22 cellular contexts compared by ENCODE assay signal in genomic region chr1:173646656-173647055, GRCh38. TPM values are rescaled to one million over a fixed set of nuclear protein-coding genes. Genes with fewer than 3 reads are reported as not detected.
DNase-seq lines count a peak whose midpoint lies in the region; ATAC-seq and TF ChIP-seq lines count a peak whose summit lies in the region.
"Had no signal": no experiment of that assay in that cellular context is flagged by ENCODE, and none has a peak within 500 bp of the region (broad histone marks: within the 10 kb centered on the region; RNA-seq: fewer than 3 reads in every experiment).

No MANE protein-coding gene starts in this region.

- H3K27me3 Mint-ChIP-seq in Calu3 (ENCODE audit: unreplicated experiment) (no peaks in the 10 kb centered on the region), glutamatergic neuron (ENCODE audit: unreplicated experiment) (no peaks in the 10 kb centered on the region)
- H3K27me3 Mint-ChIP-seq: CD4-positive, alpha-beta T cell had no signal

- ATAC-seq in GM19035 (IDR thresholded peaks at IDR 0.05; ENCODE audit: unreplicated experiment): no peak
- ATAC-seq: A549, GM23338 had no signal

- H3K4me1 Mint-ChIP-seq in Calu3 (ENCODE audit: low read depth, unreplicated experiment): no peaks in the 10 kb centered on the region
- no peaks in the 10 kb centered on the region for H3K4me1 Mint-ChIP-seq in glutamatergic neuron (ENCODE audit: low read depth, unreplicated experiment)
- H3K4me1 Mint-ChIP-seq: GM23338 had no signal

- H3K36me3 Mint-ChIP-seq in Calu3 (ENCODE audit: insufficient read depth, unreplicated experiment): no peaks in the 10 kb centered on the region
- H3K36me3 Mint-ChIP-seq in glutamatergic neuron (ENCODE audit: unreplicated experiment): no peaks in the 10 kb centered on the region

- peaks cover 1% of the 10 kb centered on the region for H3K9me3 Mint-ChIP-seq in Calu3 (ENCODE audit: low read depth, unreplicated experiment)
- H3K9me3 Mint-ChIP-seq in glutamatergic neuron (ENCODE audit: unreplicated experiment): peaks cover 1% of the 10 kb centered on the region
- H3K9me3 Mint-ChIP-seq: CD4-positive, alpha-beta T cell had no signal

- intact Hi-C loops in mammary epithelial cell (cut with micrococcal nuclease) (no loop called here), breast epithelium (cut with DNase I; ENCODE audit: low total_unique reads) (no loop called here), Calu3 (cut with micrococcal nuclease; ENCODE audit: unreplicated experiment) (no loop called here)

- H3K4me2 ChIP-seq in mammary epithelial cell (ENCODE audit: insufficient read depth, low read depth, low read length) (no peak overlapping the region), smooth muscle cell (peak overlapping the region; percentile 31)
- H3K4me2 ChIP-seq: A549, GM23338 had no signal

- CTCF ChIA-PET in mammary epithelial cell (lab: Charles Lee; ENCODE audit: low non-redundant PET) (no interaction called here), Calu3 (lab: Charles Lee) (interaction anchor here (0.6 kb wide), 1 partner anchor 447 kb away, joined by 3 read pairs; no protein-coding TSS in a partner anchor)

- H2AFZ ChIP-seq in mammary epithelial cell (ENCODE audit: low read depth, low read length): peak overlapping the region; percentile 60
- H2AFZ ChIP-seq in smooth muscle cell (ENCODE audit: low read depth): no peak overlapping the region
- H2AFZ ChIP-seq: GM23338 had no signal

- DNase-seq in mammary epithelial cell (no peak), breast epithelium (ENCODE audit: low spot score in 2 of 2) (no peak), epithelial cell of prostate (ENCODE audit: low read depth, low spot score) (no peak), smooth muscle cell (lab: John Stamatoyannopoulos, UW; ENCODE audit: unreplicated experiment) (no peak), Calu3 (no peak), glutamatergic neuron (no peak)
- DNase-seq: AML-193; Caco-2; CD4-positive, alpha-beta T cell; DMS153; DMS79; GDM1; HCEC 1CT; IMR-90 had no signal

- H3K9me3 ChIP-seq in mammary epithelial cell (replicated peaks; ENCODE audit: insufficient read depth, low read length) (peaks cover 8% of the 10 kb centered on the region), breast epithelium (no peaks in the 10 kb centered on the region), smooth muscle cell (replicated peaks; ENCODE audit: low read depth) (no peaks in the 10 kb centered on the region)
- H3K9me3 ChIP-seq: A549 had no signal

- TF ChIP-seq CTCF in mammary epithelial cell (conservative IDR thresholded peaks at IDR 0.05 in 1 of 2, IDR thresholded peaks at IDR 0.05 in 1 of 2; ENCODE audit: extremely low read depth in 1 of 2, insufficient read depth in 1 of 2, low read depth in 1 of 2, low read length in 2 of 2) (no peak), breast epithelium (IDR thresholded peaks at IDR 0.05) (no peak), smooth muscle cell (IDR thresholded peaks at IDR 0.05; ENCODE audit: borderline replicate concordance, insufficient read depth, poor library complexity, severe bottlenecking) (no peak), Calu3 (IDR thresholded peaks at IDR 0.05; ENCODE audit: unreplicated experiment) (no peak), glutamatergic neuron (IDR thresholded peaks at IDR 0.05; ENCODE audit: partially characterized antibody, unreplicated experiment) (no peak)

- H3K27me3 ChIP-seq in mammary epithelial cell (ENCODE audit: insufficient read depth, low read length) (no peaks in the 10 kb centered on the region), breast epithelium (no peaks in the 10 kb centered on the region), smooth muscle cell (ENCODE audit: low read depth) (no peaks in the 10 kb centered on the region)

- dilution Hi-C loops in mammary epithelial cell (cut with HindIII; ENCODE audit: low sequenced_read_pairs): no loop called here

- WGBS in mammary epithelial cell (ENCODE audit: low coverage, missing lambda C conversion rate): 68% methylated on average over 3 of the region's 3 CpGs
- 57% methylated on average over 3 of the region's 3 CpGs for WGBS in smooth muscle cell (ENCODE audit: low lambda C conversion rate)

- H3K9ac ChIP-seq in mammary epithelial cell (ENCODE audit: insufficient read depth, low read length) (no peak overlapping the region), smooth muscle cell (ENCODE audit: low read depth) (no peak overlapping the region)

- in situ Hi-C loops in mammary epithelial cell (cut with MboI; ENCODE audit: low sequenced_read_pairs in 2 of 2): no loop called here

- H3F3A ChIP-seq in smooth muscle cell (ENCODE audit: low read depth): no peaks in the 10 kb centered on the region

- H3K79me2 ChIP-seq in mammary epithelial cell (ENCODE audit: insufficient read depth, low read length): no peaks in the 10 kb centered on the region
- peaks cover 88% of the 10 kb centered on the region for H3K79me2 ChIP-seq in smooth muscle cell (ENCODE audit: low read depth)

- no peak overlapping the region for H3K4me3 ChIP-seq in mammary epithelial cell (replicated peaks in 1 of 3; ENCODE audit: insufficient read depth in 1 of 3, low read depth in 2 of 3, low read length in 3 of 3)
- no peak overlapping the region for H3K4me3 ChIP-seq in breast epithelium
- H3K4me3 ChIP-seq in smooth muscle cell: no peak overlapping the region
- H3K4me3 ChIP-seq: A549, GM23338 had no signal

- BruUV-seq in mammary epithelial cell (replicated peaks; lab: Mats Ljungman, UMichigan) (no TSS peak), Calu3 (replicated peaks; lab: Mats Ljungman, UMichigan) (no TSS peak)

- TF ChIP-seq POLR2A in breast epithelium (IDR thresholded peaks at IDR 0.05): no peak

- H3K4me3 Mint-ChIP-seq in Calu3 (ENCODE audit: low read depth, unreplicated experiment): no peak overlapping the region
- H3K4me3 Mint-ChIP-seq in glutamatergic neuron (ENCODE audit: unreplicated experiment): no peak overlapping the region
- H3K4me3 Mint-ChIP-seq: CD4-positive, alpha-beta T cell; GM23338 had no signal

- H3K36me3 ChIP-seq in mammary epithelial cell (ENCODE audit: insufficient read depth, low read length) (no peaks in the 10 kb centered on the region), breast epithelium (no peaks in the 10 kb centered on the region), smooth muscle cell (ENCODE audit: low read depth) (no peaks in the 10 kb centered on the region)

- H3K4me1 ChIP-seq in mammary epithelial cell (ENCODE audit: insufficient read depth, low read length) (no peaks in the 10 kb centered on the region), breast epithelium (no peaks in the 10 kb centered on the region), smooth muscle cell (ENCODE audit: low read depth) (peaks cover 31% of the 10 kb centered on the region)
- H3K4me1 ChIP-seq: Caco-2 had no signal

- H4K20me1 ChIP-seq in mammary epithelial cell (ENCODE audit: insufficient read depth, low read length): no peaks in the 10 kb centered on the region
- peaks cover 64% of the 10 kb centered on the region for H4K20me1 ChIP-seq in smooth muscle cell (ENCODE audit: low read depth)

- H3K27ac ChIP-seq in mammary epithelial cell (ENCODE audit: insufficient read depth, low read depth, low read length) (no peak overlapping the region), breast epithelium (no peak overlapping the region), epithelial cell of prostate (peak overlapping the region; percentile 66), smooth muscle cell (ENCODE audit: low read depth) (peak overlapping the region; percentile 29)
- H3K27ac ChIP-seq: 22Rv1, A549, C4-2B, HL-60 had no signal

- H3K27ac Mint-ChIP-seq in Calu3 (ENCODE audit: unreplicated experiment): no peak overlapping the region
- H3K27ac Mint-ChIP-seq in glutamatergic neuron (ENCODE audit: unreplicated experiment): no peak overlapping the region
- H3K27ac Mint-ChIP-seq: CD4-positive, alpha-beta T cell; GM23338 had no signal

RNA-seq across cellular contexts. Expression of gene TEX50, which starts 11.5 kb away (rescaled TPM):
- total RNA-seq in mammary epithelial cell (not detected), breast epithelium (not detected), smooth muscle cell (0.49 TPM in 1 of 2 replicates, not detected in the other), Calu3 (2022) (not detected in 2 replicates), glutamatergic neuron (ENCODE audit: unreplicated experiment) (not detected)
- polyA plus RNA-seq in mammary epithelial cell (not detected), smooth muscle cell (not detected in 2 replicates)
- polyA minus RNA-seq in mammary epithelial cell: not detected
- total RNA-seq: Caco-2; CD4-positive, alpha-beta T cell; Daoy; GM23338; IMR-90 had no signal
- polyA plus RNA-seq: A549, BJ, GM23338, IMR-90 had no signal

RNA-seq across cellular contexts. Expression of gene ANKRD45, which starts 23.0 kb away (rescaled TPM):
- total RNA-seq in mammary epithelial cell (1 to 10 TPM in 1 of 2 donors, under 1 TPM in 1; 0.28 to 1.7 TPM), breast epithelium (under 1 TPM in 2 of 3 donors, not detected in 1; 0.29 to 0.33 TPM), smooth muscle cell (0.72 TPM in 1 of 2 replicates, not detected in the other), Calu3 (2022) (not detected in 2 replicates), glutamatergic neuron (ENCODE audit: unreplicated experiment) (4.7 TPM)
- polyA plus RNA-seq in mammary epithelial cell (not detected), smooth muscle cell (1.8 and 5.3 TPM in 2 replicates)
- not detected for polyA minus RNA-seq in mammary epithelial cell
- total RNA-seq: Caco-2; CD4-positive, alpha-beta T cell had no signal
- polyA plus RNA-seq: BJ, IMR-90 had no signal

RNA-seq across cellular contexts. Expression of gene SLC9C2, which starts 43.8 kb away (rescaled TPM):
- total RNA-seq in mammary epithelial cell: not detected
- 0.01 TPM for polyA plus RNA-seq in mammary epithelial cell
- not detected for polyA minus RNA-seq in mammary epithelial cell
- not detected for total RNA-seq in breast epithelium
- total RNA-seq in smooth muscle cell: not detected in 2 replicates
- polyA plus RNA-seq in smooth muscle cell: 0.35 TPM in 1 of 2 replicates, not detected in the other
- total RNA-seq in Calu3 (2022): not detected in 2 replicates
- total RNA-seq in glutamatergic neuron (ENCODE audit: unreplicated experiment): 0.98 TPM
- total RNA-seq: Caco-2; CD4-positive, alpha-beta T cell; Daoy; GM23338; IMR-90 had no signal
- polyA plus RNA-seq: A549, BJ, GM23338, IMR-90 had no signal

Comparison
In these comparisons a context has a peak if more than half of its experiments do, and no peak if none do; other contexts are left out.
1. H3K27ac ChIP-seq: peak in epithelial cell of prostate (single experiment) and smooth muscle cell (single experiment); none in mammary epithelial cell (single experiment) and breast epithelium (0 of 2).